13 cellular contexts compared by ENCODE assay signal in genomic region chr7:504221-505081, GRCh38. TPM values are rescaled to one million over a fixed set of nuclear protein-coding genes. Genes with fewer than 3 reads are reported as not detected.
DNase-seq lines count a peak whose midpoint lies in the region; ATAC-seq and TF ChIP-seq lines count a peak whose summit lies in the region.
"Had no signal": no experiment of that assay in that cellular context is flagged by ENCODE, and none has a peak within 500 bp of the region (broad histone marks: within the 10 kb centered on the region; RNA-seq: fewer than 3 reads in every experiment).

No MANE protein-coding gene starts in this region.

- no peak overlapping the region for H3K9ac ChIP-seq in BLaER1

- H3K27me3 ChIP-seq in BLaER1 (no peaks in the 10 kb centered on the region), body of pancreas (no peaks in the 10 kb centered on the region), psoas muscle (ENCODE audit: insufficient read depth in 3 of 3, low read length in 2 of 3) (no peaks in the 10 kb centered on the region)

- peak; percentile 75 to 83 (median 78) for DNase-seq in body of pancreas
- DNase-seq in kidney tubule cell (ENCODE audit: low spot score): peak; percentile 24
- peak; percentile 11 to 40 for DNase-seq in psoas muscle
- DNase-seq in C1 segment of cervical spinal cord (lab: John Stamatoyannopoulos, UW): no peak
- DNase-seq: activated CD4-positive, CD25-positive, alpha-beta regulatory T cell treated with anti-CD3 and anti-CD28 coated beads, Interleukin-2, amount 50 U/mL, for 72 hours; activated T-cell treated with anti-CD3 and anti-CD28 coated beads, Interleukin-2, amount 50 U/mL, for 24 hours; NCI-H2081 had no signal

- no peaks in the 10 kb centered on the region for H4K20me1 ChIP-seq in BLaER1

- intact Hi-C loops in body of pancreas (cut with DNase I): no loop called here
- intact Hi-C loops in psoas muscle (cut with DNase I): no loop called here

- TF ChIP-seq CTCF in body of pancreas (IDR thresholded peaks at IDR 0.05) (peak in 1 of 7 experiments; percentile 26), psoas muscle (IDR thresholded peaks at IDR 0.05) (no peak)

- no peak overlapping the region for H3K4me3 ChIP-seq in BLaER1
- H3K4me3 ChIP-seq in body of pancreas: no peak overlapping the region
- H3K4me3 ChIP-seq in psoas muscle: no peak overlapping the region
- H3K4me3 ChIP-seq: GM12878 had no signal

- H3K9me3 ChIP-seq in BLaER1 (no peaks in the 10 kb centered on the region), body of pancreas (no peaks in the 10 kb centered on the region), psoas muscle (no peaks in the 10 kb centered on the region)

- ATAC-seq in body of pancreas (peak; percentile 64), psoas muscle (peak in 3 of 4 donors; percentile 8 to 26 (median 13)), HG02884 (IDR thresholded peaks at IDR 0.05; ENCODE audit: unreplicated experiment) (no peak), HG02885 (IDR thresholded peaks at IDR 0.05; ENCODE audit: poor library complexity, unreplicated experiment) (no peak), esophagus mucosa (no peak)

- WGBS in body of pancreas, 2 donors: 35 to 47% methylated on average over 6 to 33 of the region's 34 CpGs
- WGBS in psoas muscle, 3 donors: 76 to 89% (median 79%) methylated on average over 32 to 34 of the region's 34 CpGs

- peaks cover 27% of the 10 kb centered on the region for H3K4me1 ChIP-seq in BLaER1
- H3K4me1 ChIP-seq in body of pancreas: peaks cover 74% of the 10 kb centered on the region
- peaks cover 14% of the 10 kb centered on the region for H3K4me1 ChIP-seq in psoas muscle

- H3K27ac ChIP-seq in BLaER1: no peak overlapping the region
- H3K27ac ChIP-seq in body of pancreas: peak overlapping the region; percentile 92 to 99 (median 96)
- peak overlapping the region; percentile 16 for H3K27ac ChIP-seq in psoas muscle
- H3K27ac ChIP-seq: HL-60 had no signal

- no peaks in the 10 kb centered on the region; the same call in 1 of the 2 replicates for H3K36me3 ChIP-seq in BLaER1
- peaks cover 3 to 6% of the 10 kb centered on the region in 2 donors for H3K36me3 ChIP-seq in body of pancreas (replicated peaks in 1 of 2; ENCODE audit: insufficient read depth in 1 of 2, low read depth in 2 of 2)
- peaks cover 4 to 69% of the 10 kb centered on the region in 2 donors for H3K36me3 ChIP-seq in psoas muscle (ENCODE audit: insufficient read depth in 1 of 2, low read depth in 1 of 2)

- peak in 2 of 3 donors; percentile 62 to 64 for TF ChIP-seq POLR2A in body of pancreas (IDR thresholded peaks at IDR 0.05)

- peak overlapping the region; percentile 54; the same call in 1 of the 2 replicates for H3K4me2 ChIP-seq in BLaER1

RNA-seq across cellular contexts. Expression of gene PDGFA, which starts 15.2 kb away (rescaled TPM):
- total RNA-seq in body of pancreas (10 to 100 TPM; 58.6 to 59.3 TPM), psoas muscle (10 to 100 TPM; 13.9 to 30.4 (median 19.2) TPM), esophagus mucosa (4.1 TPM)
- polyA plus RNA-seq in psoas muscle: 10 to 100 TPM in 2 of 3 donors, 1 to 10 TPM in 1; 9.1 to 24.4 (median 15.3) TPM

Comparison
In these comparisons a context has a peak if more than half of its experiments do, and no peak if none do; other contexts are left out.
1. ATAC-seq: peak in body of pancreas (single experiment) and psoas muscle (3 of 4); none in HG02884 (single experiment), HG02885 (single experiment) and esophagus mucosa (single experiment).
2. DNase-seq: peak in body of pancreas (4 of 4), kidney tubule cell (single experiment) and psoas muscle (2 of 2); none in C1 segment of cervical spinal cord (0 of 14).